ENCODE assay signal across 16 cellular contexts in genomic region chr7:35784332-35784731, GRCh38. TPM values are rescaled to one million over a fixed set of nuclear protein-coding genes. Genes with fewer than 3 reads are reported as not detected.
DNase-seq lines count a peak whose midpoint lies in the region; TF ChIP-seq lines count a peak whose summit lies in the region.
"Had no signal": no experiment of that assay in that cellular context is flagged by ENCODE, and none has a peak within 500 bp of the region (broad histone marks: within the 10 kb centered on the region; RNA-seq: fewer than 3 reads in every experiment).

No MANE protein-coding gene starts in this region.

- H3K27me3 ChIP-seq in dorsolateral prefrontal cortex: no peaks in the 10 kb centered on the region

- TF ChIP-seq CTCF in dorsolateral prefrontal cortex (IDR thresholded peaks at IDR 0.05 in 54 of 56, conservative IDR thresholded peaks at IDR 0.05 in 2 of 56; ENCODE audit: low read depth in 1 of 56, partially characterized antibody in 56 of 56): no peak

- intact Hi-C loops in dorsolateral prefrontal cortex (cut with DNase I): no loop called here

- in situ Hi-C loops in KBM-7 (cut with MboI; ENCODE audit: low pct_unique_long_range_greater_than_20kb, low sequenced_read_pairs): no loop called here

- peak overlapping the region; percentile 92 for H3K27ac ChIP-seq in caudate nucleus (ENCODE audit: low read depth, low read length)
- peak overlapping the region in 58 of 59 donors; percentile 47 to 99 (median 94) for H3K27ac ChIP-seq in dorsolateral prefrontal cortex
- H3K27ac ChIP-seq in substantia nigra (ENCODE audit: low read depth, low read length, poor library complexity, severe bottlenecking): peak overlapping the region; percentile 93

- no peak for DNase-seq in caudate nucleus (lab: John Stamatoyannopoulos, UW)
- DNase-seq in dorsolateral prefrontal cortex: no peak
- DNase-seq in substantia nigra (lab: John Stamatoyannopoulos, UW): no peak
- no peak for DNase-seq in NCI-H2196 (lab: John Stamatoyannopoulos, UW; ENCODE audit: unreplicated experiment)
- DNase-seq in stimulated activated CD4-positive, alpha-beta T cell treated with anti-CD3 and anti-CD28 coated beads, Interleukin-2, amount 100 ng/mL, for 24 hours: no peak
- no peak for DNase-seq in KBM-7
- DNase-seq: C1 segment of cervical spinal cord; Calu3; CD4-positive, alpha-beta memory T cell; COR-L47; DMS53; DMS79 treated with DMSO at 0.1 percent for 48 hours; GF-D8; GOT3; HFFc6 had no signal

- H3K4me3 ChIP-seq in dorsolateral prefrontal cortex: no peak overlapping the region
- H3K4me3 ChIP-seq: HAP-1 had no signal

RNA-seq across cellular contexts. Expression of gene SEPTIN7, which starts 16.5 kb away (rescaled TPM):
- 1,000 to 10,000 TPM in 1 of 120 experiments, 100 to 1,000 TPM in 119; 401 to 1,012 (median 568) TPM for total RNA-seq in dorsolateral prefrontal cortex
